In genomic region chr13:20553309-20553708, GRCh38 we compare ENCODE assay signal across 19 cellular contexts. TPM values are rescaled to one million over a fixed set of nuclear protein-coding genes. Genes with fewer than 3 reads are reported as not detected.
DNase-seq lines count a peak whose midpoint lies in the region; ATAC-seq and TF ChIP-seq lines count a peak whose summit lies in the region.
"Had no signal": no experiment of that assay in that cellular context is flagged by ENCODE, and none has a peak within 500 bp of the region (broad histone marks: within the 10 kb centered on the region; RNA-seq: fewer than 3 reads in every experiment).

No MANE protein-coding gene starts in this region.

- H3K27ac ChIP-seq in GM23248, result no peak overlapping the region
- peak overlapping the region; percentile 99 for H3K27ac ChIP-seq in cingulate gyrus (ENCODE audit: low read depth, low read length)
- no peak overlapping the region for H3K27ac ChIP-seq in prostate gland
- no peak overlapping the region for H3K27ac ChIP-seq in CD8-positive, alpha-beta memory T cell (ENCODE audit: low read depth, low read length)

- POLR2A ChIA-PET in CD8-positive, alpha-beta memory T cell (lab: Charles Lee), result no interaction called here

- H3K27me3 ChIP-seq in GM23248 (replicated peaks; ENCODE audit: insufficient read depth) (no peaks in the 10 kb centered on the region), prostate gland (replicated peaks; ENCODE audit: insufficient read depth) (no peaks in the 10 kb centered on the region)
- H3K27me3 ChIP-seq in CD8-positive, alpha-beta memory T cell (ENCODE audit: insufficient read depth, low read length, poor library complexity, severe bottlenecking), result no peaks in the 10 kb centered on the region
- H3K27me3 ChIP-seq: sigmoid colon had no signal

- no peaks in the 10 kb centered on the region for H3K9me3 ChIP-seq in GM23248 (ENCODE audit: low read depth)
- H3K9me3 ChIP-seq in prostate gland, result no peaks in the 10 kb centered on the region
- no peaks in the 10 kb centered on the region for H3K9me3 ChIP-seq in CD8-positive, alpha-beta memory T cell (ENCODE audit: low read length)
- H3K9me3 ChIP-seq: sigmoid colon had no signal

- no peak overlapping the region for H3K4me3 Mint-ChIP-seq in CD8-positive, alpha-beta memory T cell
- H3K4me3 Mint-ChIP-seq: activated CD4-positive, alpha-beta T cell treated with anti-CD3 and anti-CD28 coated beads, Interleukin-2, amount 10 ng/mL, durations not matched to agents 24 days and 14 days; activated naive CD8-positive, alpha-beta T cell treated with anti-CD3 and anti-CD28 coated beads, Interleukin-2, amount 50 U/mL, for 24 hours; activated T-cell treated with anti-CD3 and anti-CD28 coated beads, Interleukin-2, amount 50 U/mL, for 4 hours; dendritic cell treated with granulocyte-macrophage colony-stimulating factor and Interleukin-4, amounts not matched to agents 40 ng/mL and 50 ng/mL, for 4 days; stimulated activated naive B cell treated with anti-CD40 and anti-IgM and Interleukin-4, amounts not matched to agents 10 μg/mL and 1 μg/mL and 100 μg/mL, for 72 hours had no signal

- H3K36me3 ChIP-seq in GM23248 (ENCODE audit: low read depth), result no peaks in the 10 kb centered on the region
- H3K36me3 ChIP-seq in prostate gland, result no peaks in the 10 kb centered on the region
- H3K36me3 ChIP-seq in CD8-positive, alpha-beta memory T cell (ENCODE audit: insufficient read depth, low read length), result no peaks in the 10 kb centered on the region
- H3K36me3 ChIP-seq: sigmoid colon had no signal

- no peak overlapping the region for H3K4me3 ChIP-seq in GM23248
- no peak overlapping the region for H3K4me3 ChIP-seq in prostate gland
- H3K4me3 ChIP-seq in CD8-positive, alpha-beta memory T cell (ENCODE audit: low read length), result no peak overlapping the region
- H3K4me3 ChIP-seq: sigmoid colon had no signal

- no peak overlapping the region for H3K4me2 ChIP-seq in GM23248 (ENCODE audit: unreplicated experiment)

- H3K4me1 ChIP-seq in GM23248 (ENCODE audit: insufficient read depth) (no peaks in the 10 kb centered on the region), prostate gland (replicated peaks) (no peaks in the 10 kb centered on the region)
- no peaks in the 10 kb centered on the region for H3K4me1 ChIP-seq in CD8-positive, alpha-beta memory T cell (ENCODE audit: insufficient read depth, low read length)
- H3K4me1 ChIP-seq: sigmoid colon had no signal

- no peaks in the 10 kb centered on the region for H3K9me3 Mint-ChIP-seq in CD8-positive, alpha-beta memory T cell
- H3K9me3 Mint-ChIP-seq: activated CD4-positive, alpha-beta T cell treated with anti-CD3 and anti-CD28 coated beads, Interleukin-2, amount 10 ng/mL, durations not matched to agents 24 days and 14 days; activated naive CD8-positive, alpha-beta T cell treated with anti-CD3 and anti-CD28 coated beads, Interleukin-2, amount 50 U/mL, for 24 hours; activated T-cell treated with anti-CD3 and anti-CD28 coated beads, Interleukin-2, amount 50 U/mL, for 4 hours; dendritic cell treated with granulocyte-macrophage colony-stimulating factor and Interleukin-4, amounts not matched to agents 40 ng/mL and 50 ng/mL, for 4 days; stimulated activated naive B cell treated with anti-CD40 and anti-IgM and Interleukin-4, amounts not matched to agents 10 μg/mL and 1 μg/mL and 100 μg/mL, for 72 hours had no signal

- 48 to 53% methylated on average over 3 of the region's 3 CpGs for WGBS in GM23248 (ENCODE audit: low coverage in 1 of 2, low lambda C conversion rate in 2 of 2, missing lambda C conversion rate in 2 of 2), 2 experiments
- 31% methylated on average over 3 of the region's 3 CpGs for WGBS in prostate gland

- no peak overlapping the region for H3K9ac ChIP-seq in GM23248

- H3K9me2 ChIP-seq in GM23248 (ENCODE audit: insufficient read depth), result no peaks in the 10 kb centered on the region

- H2AFZ ChIP-seq in GM23248, result peak overlapping the region; percentile 48; the same call in 1 of the 2 replicates

- CTCF ChIA-PET in CD8-positive, alpha-beta memory T cell (lab: Charles Lee), result no interaction called here

- intact Hi-C loops in prostate gland (cut with DNase I), result no loop called here

- TF ChIP-seq CTCF in prostate gland (IDR thresholded peaks at IDR 0.05), result no peak

- no peaks in the 10 kb centered on the region for H4K20me1 ChIP-seq in GM23248 (ENCODE audit: insufficient read depth)

- no peak for TF ChIP-seq POLR2A in prostate gland (IDR thresholded peaks at IDR 0.05)

- peak; percentile 7 for DNase-seq in GM23248
- DNase-seq in islet precursor cell, result peak; percentile 76
- peak; percentile 98 for DNase-seq in pons (ENCODE audit: low spot score)
- DNase-seq in prostate gland (ENCODE audit: low spot score), result no peak
- no peak for DNase-seq in amniotic stem cell (lab: John Stamatoyannopoulos, UW)
- DNase-seq in CD8-positive, alpha-beta memory T cell, result no peak
- DNase-seq: activated CD4-positive, alpha-beta T cell treated with anti-CD3 and anti-CD28 coated beads, Interleukin-2, amount 10 ng/mL, durations not matched to agents 24 days and 14 days; activated naive CD8-positive, alpha-beta T cell treated with anti-CD3 and anti-CD28 coated beads, Interleukin-2, amount 50 U/mL, for 24 hours; activated T-cell treated with anti-CD3 and anti-CD28 coated beads, Interleukin-2, amount 50 U/mL, for 4 hours; Karpas-422; NCI-H1436 treated with DMSO at 0.1 percent for 48 hours; NCI-H2227 treated with DMSO at 0.1 percent for 48 hours; NK-92 treated with Interleukin-12 subunit alpha and Interleukin-12 subunit beta, amount 100 ng/mL, for 24 hours; SHP77; sigmoid colon; stimulated activated naive B cell treated with anti-CD40 and anti-IgM and Interleukin-4, amounts not matched to agents 10 μg/mL and 1 μg/mL and 100 μg/mL, for 72 hours had no signal

- no peaks in the 10 kb centered on the region for H3K4me1 Mint-ChIP-seq in CD8-positive, alpha-beta memory T cell
- H3K4me1 Mint-ChIP-seq: activated CD4-positive, alpha-beta T cell treated with anti-CD3 and anti-CD28 coated beads, Interleukin-2, amount 10 ng/mL, durations not matched to agents 24 days and 14 days; activated naive CD8-positive, alpha-beta T cell treated with anti-CD3 and anti-CD28 coated beads, Interleukin-2, amount 50 U/mL, for 24 hours; stimulated activated naive B cell treated with anti-CD40 and anti-IgM and Interleukin-4, amounts not matched to agents 10 μg/mL and 1 μg/mL and 100 μg/mL, for 72 hours had no signal

- H3F3A ChIP-seq in GM23248 (ENCODE audit: insufficient read depth), result no peaks in the 10 kb centered on the region

- H3K79me2 ChIP-seq in GM23248 (ENCODE audit: insufficient read depth), result no peaks in the 10 kb centered on the region

- no peaks in the 10 kb centered on the region for H3K36me3 Mint-ChIP-seq in CD8-positive, alpha-beta memory T cell
- H3K36me3 Mint-ChIP-seq: stimulated activated naive B cell treated with anti-CD40 and anti-IgM and Interleukin-4, amounts not matched to agents 10 μg/mL and 1 μg/mL and 100 μg/mL, for 72 hours had no signal

- H3K27me3 Mint-ChIP-seq in CD8-positive, alpha-beta memory T cell, result peaks cover 0 to 2% of the 10 kb centered on the region in 2 donors
- H3K27me3 Mint-ChIP-seq: activated naive CD8-positive, alpha-beta T cell treated with anti-CD3 and anti-CD28 coated beads, Interleukin-2, amount 50 U/mL, for 24 hours; dendritic cell treated with granulocyte-macrophage colony-stimulating factor and Interleukin-4, amounts not matched to agents 40 ng/mL and 50 ng/mL, for 4 days; stimulated activated naive B cell treated with anti-CD40 and anti-IgM and Interleukin-4, amounts not matched to agents 10 μg/mL and 1 μg/mL and 100 μg/mL, for 72 hours had no signal

- no peak overlapping the region for H3K27ac Mint-ChIP-seq in CD8-positive, alpha-beta memory T cell
- H3K27ac Mint-ChIP-seq: activated CD4-positive, alpha-beta T cell treated with anti-CD3 and anti-CD28 coated beads, Interleukin-2, amount 10 ng/mL, durations not matched to agents 24 days and 14 days; activated naive CD8-positive, alpha-beta T cell treated with anti-CD3 and anti-CD28 coated beads, Interleukin-2, amount 50 U/mL, for 24 hours; dendritic cell treated with granulocyte-macrophage colony-stimulating factor and Interleukin-4, amounts not matched to agents 40 ng/mL and 50 ng/mL, for 4 days; stimulated activated naive B cell treated with anti-CD40 and anti-IgM and Interleukin-4, amounts not matched to agents 10 μg/mL and 1 μg/mL and 100 μg/mL, for 72 hours had no signal

- in situ Hi-C loops in GM23248 (cut with MboI), result no loop called here

- ATAC-seq in GM18861 (IDR thresholded peaks at IDR 0.05; ENCODE audit: unreplicated experiment), result no peak
- ATAC-seq: activated naive CD8-positive, alpha-beta T cell treated with anti-CD3 and anti-CD28 coated beads, Interleukin-2, amount 50 U/mL, for 24 hours; activated T-cell treated with anti-CD3 and anti-CD28 coated beads, Interleukin-2, amount 50 U/mL, for 4 hours; stimulated activated naive B cell treated with anti-CD40 and anti-IgM and Interleukin-4, amounts not matched to agents 10 μg/mL and 1 μg/mL and 100 μg/mL, for 72 hours had no signal

RNA-seq across cellular contexts. Expression of gene IFT88, which starts 13.6 kb away (rescaled TPM):
- total RNA-seq in GM23248 (2014; rRNA removed; shearing (Covaris generic)), result 5.6 and 10.3 TPM in 2 replicates
- 10.9 and 11.4 TPM in 2 replicates for polyA plus RNA-seq in GM23248 (2016; fragmentation: Nextera tagmentation; extraction: Ambion mirVana)
- 10 to 100 TPM; 10.8 to 22.0 TPM for total RNA-seq in prostate gland
- total RNA-seq in CD8-positive, alpha-beta memory T cell, result 1 to 10 TPM; 4.2 to 4.9 TPM
- polyA plus RNA-seq in CD8-positive, alpha-beta memory T cell, result 7.2 TPM

RNA-seq across cellular contexts. Expression of gene CRYL1, which starts 27.7 kb away (rescaled TPM):
- 6.7 and 11.3 TPM in 2 replicates for total RNA-seq in GM23248 (2014; rRNA removed; shearing (Covaris generic))
- polyA plus RNA-seq in GM23248 (2016; fragmentation: Nextera tagmentation; extraction: Ambion mirVana), result 15.5 and 16.1 TPM in 2 replicates
- 10 to 100 TPM; 35.3 to 75.5 TPM for total RNA-seq in prostate gland
- 1 to 10 TPM; 7.2 to 7.8 TPM for total RNA-seq in CD8-positive, alpha-beta memory T cell
- 36.1 TPM for polyA plus RNA-seq in CD8-positive, alpha-beta memory T cell

Comparison
In these comparisons a context has a peak if more than half of its experiments do, and no peak if none do; other contexts are left out.
1. DNase-seq: peak in GM23248 (single experiment), islet precursor cell (single experiment) and pons (single experiment); none in prostate gland (single experiment), amniotic stem cell (single experiment) and CD8-positive, alpha-beta memory T cell (0 of 5).